ENCODE assay signal across 1 cellular context in the genomic region with DNA sequence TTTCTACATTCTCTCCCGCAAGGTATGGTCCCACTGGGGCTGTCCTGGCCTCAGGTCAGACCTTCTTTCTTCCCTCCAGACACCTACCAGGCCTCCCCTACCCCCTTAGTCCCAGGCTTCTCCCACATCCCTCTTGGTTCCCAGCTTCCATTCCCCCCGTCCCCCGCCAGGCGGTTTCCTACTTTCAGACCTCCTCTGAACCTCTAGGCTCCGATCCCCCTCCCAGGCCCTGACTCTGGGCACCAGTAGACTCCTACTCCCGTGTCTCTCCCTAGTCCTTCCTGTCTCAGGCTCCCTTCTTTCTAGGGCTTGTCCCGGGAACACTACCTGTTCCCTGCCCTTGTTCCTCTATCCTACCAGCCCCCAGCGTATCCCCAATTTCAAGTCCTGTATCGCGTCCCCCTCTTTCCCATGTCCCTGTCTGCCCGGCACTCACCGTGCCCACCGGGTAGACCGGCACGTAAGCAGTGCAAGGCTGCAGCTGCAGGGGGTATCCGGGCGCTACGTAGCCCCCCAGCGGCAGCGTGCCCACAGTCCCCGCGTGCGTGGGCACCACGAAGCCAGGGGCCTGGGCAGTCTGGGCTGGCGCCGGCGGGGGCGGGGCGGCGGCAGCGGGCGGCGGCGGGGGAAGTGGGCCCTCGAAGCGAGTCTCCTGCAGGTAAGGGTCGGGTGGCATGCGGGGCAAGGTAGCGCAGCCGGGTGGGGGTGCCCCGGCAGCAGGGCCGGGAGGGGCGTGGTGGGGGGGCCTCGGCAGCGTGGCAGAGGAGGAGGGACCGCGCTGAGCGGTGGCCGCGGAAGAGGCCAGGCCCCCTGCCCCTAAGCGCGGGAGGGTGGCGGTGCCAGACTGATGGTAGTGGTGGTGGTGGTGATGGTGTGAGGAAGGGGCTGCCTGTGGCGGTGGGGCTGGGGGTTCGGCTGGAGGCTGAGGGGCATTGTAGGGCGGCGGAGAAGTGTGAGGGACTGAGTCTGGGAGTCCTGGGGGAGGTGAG.
TF ChIP-seq lines count a peak whose summit lies in the region.

No MANE protein-coding gene starts in this region.

TF ChIP-seq in neural cell, 6 proteins besides CTCF, POLR2A, EP300 and RAD21 (continued from another document):
- no peak for TF ChIP-seq REST (IDR thresholded peaks at IDR 0.05; ENCODE audit: borderline replicate concordance)
